1 cellular context compared by ENCODE assay signal in the genomic region with DNA sequence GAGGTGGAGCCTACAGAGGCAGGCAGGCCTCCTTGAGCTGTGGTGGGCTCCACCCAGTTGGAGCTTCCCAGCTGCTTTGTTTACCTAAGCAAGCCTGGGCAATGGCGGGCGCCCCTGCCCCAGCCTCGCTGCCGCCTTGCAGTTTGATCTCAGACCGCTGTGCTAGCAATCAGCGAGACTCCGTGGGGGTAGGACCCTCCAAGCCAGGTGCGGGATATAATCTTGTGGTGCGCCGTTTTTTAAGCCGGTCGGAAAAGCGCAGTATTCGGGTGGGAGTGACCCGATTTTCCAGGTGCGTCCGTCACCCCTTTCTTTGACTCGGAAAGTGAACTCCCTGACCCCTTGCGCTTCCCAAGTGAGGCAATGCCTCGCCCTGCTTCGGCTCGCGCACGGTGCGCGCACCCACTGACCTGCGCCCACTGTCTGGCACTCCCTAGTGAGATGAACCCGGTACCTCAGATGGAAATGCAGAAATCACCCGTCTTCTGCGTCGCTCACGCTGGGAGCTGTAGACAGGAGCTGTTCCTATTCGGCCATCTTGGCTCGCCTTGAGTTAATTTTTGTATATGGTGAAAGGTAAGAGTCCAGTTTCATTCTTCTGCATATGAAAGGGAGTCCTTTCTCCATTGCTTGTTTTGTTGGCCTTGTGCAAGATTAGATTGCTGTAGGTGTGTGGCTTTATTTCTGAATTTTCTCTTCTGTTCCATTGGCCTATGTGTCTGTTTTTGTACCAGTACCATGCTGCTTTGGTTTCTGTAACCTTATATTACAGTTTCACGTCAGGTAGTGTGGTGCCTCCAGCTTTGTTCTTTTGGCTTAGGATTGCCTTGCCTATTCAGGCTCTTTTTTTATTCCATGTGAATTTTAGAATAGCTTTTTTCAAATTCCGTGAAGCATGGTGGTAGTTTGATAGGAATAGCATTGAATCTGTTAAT.
TF ChIP-seq lines count a peak whose summit lies in the region.
"Not testable (repeated sequence)": the region's sequence is repeated elsewhere in the genome, so short reads cannot be mapped to it uniquely, and the experiment has no call there.

No MANE protein-coding gene starts in this region.

TF ChIP-seq in HepG2, 621 proteins besides CTCF, POLR2A, EP300 and RAD21 (continued from another document and continues in another):
- TF ChIP-seq ARID4A (CRISPR knock-in tag; IDR thresholded peaks at IDR 0.05; ENCODE audit: borderline replicate concordance) (peak; percentile 49; the same call in 1 of the 2 replicates), ELF4 (CRISPR knock-in tag; IDR thresholded peaks at IDR 0.05; ENCODE audit: borderline replicate concordance) (0 out of 2 replicates have a peak, but pooled peaks have one; percentile 35), GATAD2A (CRISPR knock-in tag; IDR thresholded peaks at IDR 0.05) (peak; percentile 37; the same call in 1 of the 2 replicates), ZNF350 (CRISPR knock-in tag; IDR thresholded peaks at IDR 0.05; ENCODE audit: borderline replicate concordance, low read depth) (peak; percentile 62; the same call in 1 of the 2 replicates), NR2F6 (CRISPR knock-in tag; IDR thresholded peaks at IDR 0.05) (peak; percentile 37), ZNF143 (CRISPR knock-in tag; IDR thresholded peaks at IDR 0.05) (0 out of 2 replicates have a peak, but pooled peaks have one; percentile 46), ZNF768 (CRISPR knock-in tag; IDR thresholded peaks at IDR 0.05) (peak; percentile 22; the same call in 1 of the 2 replicates), ZSCAN29 (CRISPR knock-in tag; conservative IDR thresholded peaks at IDR 0.05) (0 out of 2 replicates have a peak, but pooled peaks have one; percentile 30), CSRNP1 (CRISPR knock-in tag; IDR thresholded peaks at IDR 0.05) (0 out of 2 replicates have a peak, but pooled peaks have one; percentile 46), SPEN (CRISPR knock-in tag; IDR thresholded peaks at IDR 0.05; ENCODE audit: low read depth) (0 out of 2 replicates have a peak, but pooled peaks have one; percentile 19), POLR2G (IDR thresholded peaks at IDR 0.05; ENCODE audit: low read depth, low read length) (peak; percentile 29; the same call in 1 of the 2 replicates), POGK (CRISPR knock-in tag; conservative IDR thresholded peaks at IDR 0.05) (peak; percentile 37; the same call in 1 of the 2 replicates), FOXA1 (IDR thresholded peaks at IDR 0.05) (0 out of 2 replicates have a peak, but pooled peaks have one; percentile 18), FOXA1 (CRISPR knock-in tag; IDR thresholded peaks at IDR 0.05) (peak; percentile 89), SALL2 (CRISPR knock-in tag; IDR thresholded peaks at IDR 0.05) (peak; percentile 55; the same call in 1 of the 2 replicates), SAP130 (CRISPR knock-in tag; IDR thresholded peaks at IDR 0.05; ENCODE audit: low read depth) (peak; percentile 43; the same call in 1 of the 2 replicates), ZGPAT (CRISPR knock-in tag; IDR thresholded peaks at IDR 0.05) (peak; percentile 67; the same call in 1 of the 2 replicates), THAP9 (CRISPR knock-in tag; IDR thresholded peaks at IDR 0.05; ENCODE audit: borderline replicate concordance) (peak; percentile 56; the same call in 1 of the 2 replicates), FOXA3 (CRISPR knock-in tag; IDR thresholded peaks at IDR 0.05) (peak; percentile 83), NR2F1 (CRISPR knock-in tag; IDR thresholded peaks at IDR 0.05) (peak in 1 of 2 experiments; percentile 88; a peak in 2 of 4 replicates), ZFAT (CRISPR knock-in tag; conservative IDR thresholded peaks at IDR 0.05) (peak; percentile 34; the same call in 1 of the 2 replicates), ZNF605 (CRISPR knock-in tag; IDR thresholded peaks at IDR 0.05) (peak; percentile 31; the same call in 1 of the 2 replicates), KLF6 (CRISPR knock-in tag; IDR thresholded peaks at IDR 0.05) (peak; percentile 64; the same call in 1 of the 2 replicates)
- TF ChIP-seq NR2F6 (IDR thresholded peaks at IDR 0.05) = not testable (repeated sequence)
- TF ChIP-seq, protein P1, sequence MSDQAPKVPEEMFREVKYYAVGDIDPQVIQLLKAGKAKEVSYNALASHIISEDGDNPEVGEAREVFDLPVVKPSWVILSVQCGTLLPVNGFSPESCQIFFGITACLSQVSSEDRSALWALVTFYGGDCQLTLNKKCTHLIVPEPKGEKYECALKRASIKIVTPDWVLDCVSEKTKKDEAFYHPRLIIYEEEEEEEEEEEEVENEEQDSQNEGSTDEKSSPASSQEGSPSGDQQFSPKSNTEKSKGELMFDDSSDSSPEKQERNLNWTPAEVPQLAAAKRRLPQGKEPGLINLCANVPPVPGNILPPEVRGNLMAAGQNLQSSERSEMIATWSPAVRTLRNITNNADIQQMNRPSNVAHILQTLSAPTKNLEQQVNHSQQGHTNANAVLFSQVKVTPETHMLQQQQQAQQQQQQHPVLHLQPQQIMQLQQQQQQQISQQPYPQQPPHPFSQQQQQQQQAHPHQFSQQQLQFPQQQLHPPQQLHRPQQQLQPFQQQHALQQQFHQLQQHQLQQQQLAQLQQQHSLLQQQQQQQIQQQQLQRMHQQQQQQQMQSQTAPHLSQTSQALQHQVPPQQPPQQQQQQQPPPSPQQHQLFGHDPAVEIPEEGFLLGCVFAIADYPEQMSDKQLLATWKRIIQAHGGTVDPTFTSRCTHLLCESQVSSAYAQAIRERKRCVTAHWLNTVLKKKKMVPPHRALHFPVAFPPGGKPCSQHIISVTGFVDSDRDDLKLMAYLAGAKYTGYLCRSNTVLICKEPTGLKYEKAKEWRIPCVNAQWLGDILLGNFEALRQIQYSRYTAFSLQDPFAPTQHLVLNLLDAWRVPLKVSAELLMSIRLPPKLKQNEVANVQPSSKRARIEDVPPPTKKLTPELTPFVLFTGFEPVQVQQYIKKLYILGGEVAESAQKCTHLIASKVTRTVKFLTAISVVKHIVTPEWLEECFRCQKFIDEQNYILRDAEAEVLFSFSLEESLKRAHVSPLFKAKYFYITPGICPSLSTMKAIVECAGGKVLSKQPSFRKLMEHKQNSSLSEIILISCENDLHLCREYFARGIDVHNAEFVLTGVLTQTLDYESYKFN (CRISPR knock-in tag; conservative IDR thresholded peaks at IDR 0.05) = 0 out of 2 replicates have a peak, but pooled peaks have one; percentile 22
- TF ChIP-seq, protein P2, sequence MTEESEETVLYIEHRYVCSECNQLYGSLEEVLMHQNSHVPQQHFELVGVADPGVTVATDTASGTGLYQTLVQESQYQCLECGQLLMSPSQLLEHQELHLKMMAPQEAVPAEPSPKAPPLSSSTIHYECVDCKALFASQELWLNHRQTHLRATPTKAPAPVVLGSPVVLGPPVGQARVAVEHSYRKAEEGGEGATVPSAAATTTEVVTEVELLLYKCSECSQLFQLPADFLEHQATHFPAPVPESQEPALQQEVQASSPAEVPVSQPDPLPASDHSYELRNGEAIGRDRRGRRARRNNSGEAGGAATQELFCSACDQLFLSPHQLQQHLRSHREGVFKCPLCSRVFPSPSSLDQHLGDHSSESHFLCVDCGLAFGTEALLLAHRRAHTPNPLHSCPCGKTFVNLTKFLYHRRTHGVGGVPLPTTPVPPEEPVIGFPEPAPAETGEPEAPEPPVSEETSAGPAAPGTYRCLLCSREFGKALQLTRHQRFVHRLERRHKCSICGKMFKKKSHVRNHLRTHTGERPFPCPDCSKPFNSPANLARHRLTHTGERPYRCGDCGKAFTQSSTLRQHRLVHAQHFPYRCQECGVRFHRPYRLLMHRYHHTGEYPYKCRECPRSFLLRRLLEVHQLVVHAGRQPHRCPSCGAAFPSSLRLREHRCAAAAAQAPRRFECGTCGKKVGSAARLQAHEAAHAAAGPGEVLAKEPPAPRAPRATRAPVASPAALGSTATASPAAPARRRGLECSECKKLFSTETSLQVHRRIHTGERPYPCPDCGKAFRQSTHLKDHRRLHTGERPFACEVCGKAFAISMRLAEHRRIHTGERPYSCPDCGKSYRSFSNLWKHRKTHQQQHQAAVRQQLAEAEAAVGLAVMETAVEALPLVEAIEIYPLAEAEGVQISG (CRISPR knock-in tag; IDR thresholded peaks at IDR 0.05) = peak; percentile 31; the same call in 1 of the 2 replicates
- TF ChIP-seq, protein P3, sequence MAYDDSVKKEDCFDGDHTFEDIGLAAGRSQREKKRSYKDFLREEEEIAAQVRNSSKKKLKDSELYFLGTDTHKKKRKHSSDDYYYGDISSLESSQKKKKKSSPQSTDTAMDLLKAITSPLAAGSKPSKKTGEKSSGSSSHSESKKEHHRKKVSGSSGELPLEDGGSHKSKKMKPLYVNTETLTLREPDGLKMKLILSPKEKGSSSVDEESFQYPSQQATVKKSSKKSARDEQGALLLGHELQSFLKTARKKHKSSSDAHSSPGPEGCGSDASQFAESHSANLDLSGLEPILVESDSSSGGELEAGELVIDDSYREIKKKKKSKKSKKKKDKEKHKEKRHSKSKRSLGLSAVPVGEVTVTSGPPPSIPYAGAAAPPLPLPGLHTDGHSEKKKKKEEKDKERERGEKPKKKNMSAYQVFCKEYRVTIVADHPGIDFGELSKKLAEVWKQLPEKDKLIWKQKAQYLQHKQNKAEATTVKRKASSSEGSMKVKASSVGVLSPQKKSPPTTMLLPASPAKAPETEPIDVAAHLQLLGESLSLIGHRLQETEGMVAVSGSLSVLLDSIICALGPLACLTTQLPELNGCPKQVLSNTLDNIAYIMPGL (CRISPR knock-in tag; IDR thresholded peaks at IDR 0.05; ENCODE audit: borderline replicate concordance in 1 of 2, low read depth in 1 of 2) = peak; percentile 18 to 29; a peak in 1 of 4 replicates
